Comparison of ENCODE assay signal across 7 cellular contexts in genomic region chr9:34254141-34254913, GRCh38.
DNase-seq lines count a peak whose midpoint lies in the region; ATAC-seq and TF ChIP-seq lines count a peak whose summit lies in the region.

No MANE protein-coding gene starts in this region.

- peaks cover 51% of the 10 kb centered on the region for H3K4me1 ChIP-seq in suprapubic skin

- no peak for TF ChIP-seq POLR2A in suprapubic skin (IDR thresholded peaks at IDR 0.05)

- ATAC-seq in left ventricle myocardium superior = peak; percentile 11
- ATAC-seq in GM19455 (IDR thresholded peaks at IDR 0.05; ENCODE audit: unreplicated experiment) = no peak
- ATAC-seq in HG03097 (IDR thresholded peaks at IDR 0.05; ENCODE audit: low FRiP score, unreplicated experiment) = no peak

- TF ChIP-seq CTCF in suprapubic skin (IDR thresholded peaks at IDR 0.05) = no peak

- H3K27ac ChIP-seq in suprapubic skin = peak overlapping the region; percentile 53

- no peaks in the 10 kb centered on the region for H3K27me3 ChIP-seq in suprapubic skin

- intact Hi-C loops in left ventricle myocardium superior (cut with micrococcal nuclease) = no loop called here

- H3K4me3 ChIP-seq in suprapubic skin = no peak overlapping the region

- 47% methylated on average over 16 of the region's 16 CpGs for WGBS in suprapubic skin

- TF ChIP-seq EP300 in suprapubic skin (IDR thresholded peaks at IDR 0.05) = no peak

- DNase-seq in HCEC 1CT (peak; percentile 90), amniotic stem cell (lab: John Stamatoyannopoulos, UW) (peak; percentile 74), left ventricle myocardium superior (peak; percentile 60), suprapubic skin (ENCODE audit: low spot score in 2 of 2) (no peak), NCI-H748 treated with DMSO at 0.1 percent for 48 hours (lab: John Stamatoyannopoulos, UW) (no peak)

- H3K9me3 ChIP-seq in suprapubic skin = no peaks in the 10 kb centered on the region

- peaks cover 37% of the 10 kb centered on the region for H3K36me3 ChIP-seq in suprapubic skin

Comparison
In these comparisons a context has a peak if more than half of its experiments do, and no peak if none do; other contexts are left out.
1. DNase-seq: peak in HCEC 1CT (single experiment), amniotic stem cell (single experiment) and left ventricle myocardium superior (single experiment); none in suprapubic skin (0 of 2) and NCI-H748 treated with DMSO at 0.1 percent for 48 hours (single experiment).